In genomic region chr7:131556055-131556911, GRCh38 we compare ENCODE assay signal across 8 cellular contexts. TPM values are rescaled to one million over a fixed set of nuclear protein-coding genes. Genes with fewer than 3 reads are reported as not detected.
A peak's percentile ranks its signal among the peaks of the same experiment; 100 is the strongest.
DNase-seq lines count a peak whose midpoint lies in the region; ATAC-seq and TF ChIP-seq lines count a peak whose summit lies in the region.

Gene PODXL, minus strand, starts transcription at chr7:131556628. Its CDS starts 269 bp downstream, at chr7:131556359.

- TF ChIP-seq RAD21 in liver (IDR thresholded peaks at IDR 0.05), result no peak

- no peak for TF ChIP-seq CTCF in liver (IDR thresholded peaks at IDR 0.05; ENCODE audit: low read depth, low read length, missing input control)

- ATAC-seq in GM18511 (IDR thresholded peaks at IDR 0.05; ENCODE audit: unreplicated experiment) (peak; percentile 78), HG03025 (IDR thresholded peaks at IDR 0.05; ENCODE audit: low FRiP score, unreplicated experiment) (peak; percentile 73)

- DNase-seq in A172 (ENCODE audit: low spot score) (no peak), NCI-H2227 (lab: John Stamatoyannopoulos, UW; ENCODE audit: unreplicated experiment) (peak; percentile 82), dermis microvascular lymphatic vessel endothelial cell (ENCODE audit: low read depth in 2 of 2) (peak in 1 of 2 donors; percentile 85)
- DNase-seq in activated CD4-positive, alpha-beta T cell treated with anti-CD3 and anti-CD28 coated beads for 48 hours, result peak; percentile 62
- peak; percentile 43 for DNase-seq in stimulated activated CD4-positive, alpha-beta T cell treated with anti-CD3 and anti-CD28 coated beads, Interleukin-4, amount 100 ng/mL, for 1 hour

- H3K36me3 ChIP-seq in liver (ENCODE audit: control insufficient read depth in 4 of 4, insufficient read depth in 3 of 4, low read depth in 1 of 4, low read length in 3 of 4), result no peaks in the 10 kb centered on the region

- H3K27ac ChIP-seq in liver (ENCODE audit: low read depth in 1 of 2, low read length in 2 of 2), result peak within 1 kb of the TSS in 1 of 2 donors; percentile 18

- H3K4me3 ChIP-seq in liver (ENCODE audit: low read depth in 1 of 3, low read length in 3 of 3), result peak within 1 kb of the TSS in 2 of 3 donors; percentile 42 to 62

- H3K27me3 ChIP-seq in liver (ENCODE audit: control insufficient read depth in 4 of 4, insufficient read depth in 4 of 4, low read length in 3 of 4), result peaks cover 0 to 3% (median 0%) of the 10 kb centered on the region in 4 donors

- peak within 1 kb of the TSS in 1 of 2 donors; percentile 5 for H3K9ac ChIP-seq in liver (ENCODE audit: low read depth in 1 of 2, low read length in 2 of 2)

- no peaks in the 10 kb centered on the region for H3K9me3 ChIP-seq in liver (ENCODE audit: control insufficient read depth in 4 of 4, low read length in 3 of 4)

- 1% methylated on average over 112 of the region's 112 CpGs for whole genome bisulfite sequencing in liver

- peaks cover 9 to 23% (median 13%) of the 10 kb centered on the region in 4 donors for H3K4me1 ChIP-seq in liver (ENCODE audit: control insufficient read depth in 4 of 4, insufficient read depth in 4 of 4, low read length in 3 of 4)

TF ChIP-seq in liver, 16 proteins besides CTCF, POLR2A, EP300 and RAD21:
- no peak for TF ChIP-seq HNF4A (conservative IDR thresholded peaks at IDR 0.05)
- no peak for TF ChIP-seq ZBTB33 (IDR thresholded peaks at IDR 0.05)
- no peak for TF ChIP-seq YY1 (IDR thresholded peaks at IDR 0.05)
- no peak for TF ChIP-seq FOXA2 (IDR thresholded peaks at IDR 0.05)
- TF ChIP-seq GABPA (IDR thresholded peaks at IDR 0.05 in 1 of 2, conservative IDR thresholded peaks at IDR 0.05 in 1 of 2), result no peak
- no peak for TF ChIP-seq FOXA1 (IDR thresholded peaks at IDR 0.05)
- TF ChIP-seq ATF3 (IDR thresholded peaks at IDR 0.05), result no peak
- no peak for TF ChIP-seq SP1 (IDR thresholded peaks at IDR 0.05)
- no peak for TF ChIP-seq JUND (IDR thresholded peaks at IDR 0.05)
- TF ChIP-seq NR2F2 (IDR thresholded peaks at IDR 0.05), result no peak
- TF ChIP-seq MAX (IDR thresholded peaks at IDR 0.05), result no peak
- no peak for TF ChIP-seq HNF4G (IDR thresholded peaks at IDR 0.05)
- no peak for TF ChIP-seq REST (IDR thresholded peaks at IDR 0.05)
- TF ChIP-seq RXRA (IDR thresholded peaks at IDR 0.05), result no peak
- no peak for TF ChIP-seq TAF1 (conservative IDR thresholded peaks at IDR 0.05)
- no peak for TF ChIP-seq EGR1 (IDR thresholded peaks at IDR 0.05; ENCODE audit: low read depth in 2 of 2)

RNA-seq across cellular contexts. Expression of gene PODXL, which starts in this region (rescaled TPM):
- total RNA-seq in A172 (2014; rRNA removed; shearing (Covaris generic)), result 446 and 531 TPM in 2 replicates
- total RNA-seq in dermis microvascular lymphatic vessel endothelial cell (194 and 210 TPM in 2 replicates), liver (1 to 10 TPM; 1.2 to 3.6 TPM)
- polyA plus RNA-seq in liver, result 1 to 10 TPM; 1.2 to 1.9 TPM

Comparison
In these comparisons a context has a peak if more than half of its experiments do, and no peak if none do; other contexts are left out.
1. RNA of gene PODXL (total RNA-seq): 446 to 531 TPM in A172 and 194 to 210 TPM in dermis microvascular lymphatic vessel endothelial cell; 1.2 to 3.6 TPM in liver; every median in the first group is over 10 times any median in the second.